6 cellular contexts compared by ENCODE assay signal in genomic region chr1:45351508-45351907, GRCh38. TPM values are rescaled to one million over a fixed set of nuclear protein-coding genes. Genes with fewer than 3 reads are reported as not detected.
"Had no signal": no experiment of that assay in that cellular context is flagged by ENCODE, and none has a peak within 500 bp of the region (broad histone marks: within the 10 kb centered on the region; RNA-seq: fewer than 3 reads in every experiment).

No MANE protein-coding gene starts in this region.

- H3K27ac ChIP-seq: HL-60, KMS-11 had no signal

- H3K4me2 ChIP-seq: KMS-11 had no signal

- FAIRE-seq: HTR-8/SVneo had no signal

- DNase-seq: IMR-90, KBM-7 had no signal

- H3K9ac ChIP-seq: KMS-11 had no signal

RNA-seq across cellular contexts. Expression of gene HPDL, which starts 24.8 kb away (rescaled TPM):
- total RNA-seq: HT1080 had no signal
